10 cellular contexts compared by ENCODE assay signal in the genomic region with DNA sequence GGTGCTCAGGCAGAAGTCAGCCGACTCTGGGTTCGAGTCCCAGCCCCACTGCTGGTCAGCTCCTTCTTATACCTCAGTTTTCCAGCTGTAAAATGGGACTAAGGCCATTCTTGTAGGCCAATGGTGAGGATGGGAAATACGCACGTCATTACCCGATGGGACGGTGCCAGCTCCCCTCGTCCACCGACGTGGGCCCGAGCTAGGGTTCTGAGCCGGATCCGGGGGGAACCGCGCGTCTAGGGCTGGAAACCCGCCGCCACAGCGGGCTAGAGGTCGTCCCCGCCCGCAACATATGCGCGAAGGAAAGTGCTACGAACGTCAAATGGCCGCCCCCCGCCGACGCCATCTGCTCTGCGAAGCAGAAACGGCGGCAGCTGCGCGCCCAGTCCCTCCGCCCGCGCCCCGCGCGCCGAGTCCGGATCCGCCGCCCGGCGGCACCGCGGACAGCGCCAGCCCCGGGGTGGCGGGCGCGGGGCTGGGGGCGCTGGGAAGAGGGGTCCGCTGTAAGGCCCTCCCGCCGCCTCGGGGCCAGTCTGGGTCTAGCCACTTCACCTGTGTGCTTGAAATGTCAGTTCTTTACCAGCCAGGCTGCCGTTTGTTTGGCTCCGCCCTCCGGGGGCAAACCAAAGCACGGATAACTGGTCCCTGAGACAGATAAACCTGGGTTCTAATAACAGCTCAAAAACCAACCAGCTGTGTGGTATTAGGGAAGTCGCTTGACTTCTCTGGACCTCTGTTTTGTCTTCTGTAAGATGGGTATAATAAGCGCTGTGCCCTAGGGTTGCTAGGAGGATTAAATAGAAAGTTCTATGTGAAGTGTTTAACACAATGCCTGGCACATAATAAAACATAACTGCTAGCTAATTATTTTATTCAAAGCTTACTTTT.
DNase-seq lines count a peak whose midpoint lies in the region; ATAC-seq and TF ChIP-seq lines count a peak whose summit lies in the region.
"Had no signal": no experiment of that assay in that cellular context is flagged by ENCODE, and none has a peak within 500 bp of the region (broad histone marks: within the 10 kb centered on the region; RNA-seq: fewer than 3 reads in every experiment).

No MANE protein-coding gene starts in this region.

- no TSS peak for BruUV-seq in MCF 10A (replicated peaks; lab: Mats Ljungman, UMichigan)

- H3K4me1 ChIP-seq in upper lobe of right lung: no peaks in the 10 kb centered on the region

- TF ChIP-seq CTCF in natural killer cell (IDR thresholded peaks at IDR 0.05): no peak
- no peak for TF ChIP-seq CTCF in MCF 10A (IDR thresholded peaks at IDR 0.05; ENCODE audit: unreplicated experiment)
- TF ChIP-seq CTCF in upper lobe of right lung (IDR thresholded peaks at IDR 0.05): no peak

- DNase-seq in natural killer cell: no peak
- DNase-seq in natural killer cell treated with Interleukin-12 subunit alpha and Interleukin-12 subunit beta and Interleukin-15 and Interleukin-18, amount 100 ng/mL, for 72 hours (ENCODE audit: low spot score): no peak
- DNase-seq in MCF 10A (ENCODE audit: unreplicated experiment): no peak
- peak; percentile 58 for DNase-seq in islet precursor cell
- no peak for DNase-seq in upper lobe of right lung
- no peak for DNase-seq in AG08395 (ENCODE audit: low spot score)
- no peak for DNase-seq in ureter (ENCODE audit: low spot score)
- DNase-seq: GF-D8 had no signal

- no peaks in the 10 kb centered on the region for H3K9me3 ChIP-seq in upper lobe of right lung

- H3K36me3 ChIP-seq in upper lobe of right lung: no peaks in the 10 kb centered on the region

- POLR2A ChIA-PET in MCF 10A (lab: Yijun Ruan, JAX): no interaction called here

- H3K4me1 Mint-ChIP-seq in natural killer cell: no peaks in the 10 kb centered on the region
- peaks cover 0 to 5% of the 10 kb centered on the region in 2 donors for H3K4me1 Mint-ChIP-seq in natural killer cell treated with Interleukin-12 subunit alpha and Interleukin-12 subunit beta and Interleukin-15 and Interleukin-18, amount 100 ng/mL, for 72 hours (ENCODE audit: low read depth in 2 of 2)
- H3K4me1 Mint-ChIP-seq in MCF 10A (ENCODE audit: insufficient read depth, unreplicated experiment): no peaks in the 10 kb centered on the region

- intact Hi-C loops in natural killer cell (cut with micrococcal nuclease) (no loop called here), MCF 10A (cut with micrococcal nuclease) (no loop called here), upper lobe of right lung (cut with DNase I) (no loop called here)

- H3K36me3 Mint-ChIP-seq in natural killer cell (no peaks in the 10 kb centered on the region), MCF 10A (ENCODE audit: insufficient read depth, unreplicated experiment) (no peaks in the 10 kb centered on the region)
- H3K36me3 Mint-ChIP-seq in natural killer cell treated with Interleukin-12 subunit alpha and Interleukin-12 subunit beta and Interleukin-15 and Interleukin-18, amount 100 ng/mL, for 72 hours: peaks cover 4% of the 10 kb centered on the region

- H3K27me3 ChIP-seq in upper lobe of right lung: peaks cover 42% of the 10 kb centered on the region

- no peak overlapping the region for H3K27ac Mint-ChIP-seq in natural killer cell
- H3K27ac Mint-ChIP-seq in natural killer cell treated with Interleukin-12 subunit alpha and Interleukin-12 subunit beta and Interleukin-15 and Interleukin-18, amount 100 ng/mL, for 72 hours: no peak overlapping the region
- H3K27ac Mint-ChIP-seq in MCF 10A (ENCODE audit: low read depth, unreplicated experiment): peak overlapping the region; percentile 10

- ATAC-seq in natural killer cell (peak in 1 of 3 donors; percentile 41), upper lobe of right lung (peak; percentile 24), HG03159 (IDR thresholded peaks at IDR 0.05; ENCODE audit: unreplicated experiment) (no peak)
- ATAC-seq in natural killer cell treated with Interleukin-12 subunit alpha and Interleukin-12 subunit beta and Interleukin-15 and Interleukin-18, amount 100 ng/mL, for 72 hours: no peak
- ATAC-seq: K562 had no signal

- no peak overlapping the region for H3K27ac ChIP-seq in upper lobe of right lung

- CTCF ChIA-PET in MCF 10A (lab: Yijun Ruan, JAX): interaction anchor here (0.5 to 1.7 kb wide), 4 partner anchors 17 to 311 kb away, joined by 4 to 5 read pairs (median 4); no protein-coding TSS in a partner anchor

- H3K9me3 Mint-ChIP-seq in natural killer cell (no peaks in the 10 kb centered on the region), MCF 10A (ENCODE audit: unreplicated experiment) (no peaks in the 10 kb centered on the region)
- no peaks in the 10 kb centered on the region for H3K9me3 Mint-ChIP-seq in natural killer cell treated with Interleukin-12 subunit alpha and Interleukin-12 subunit beta and Interleukin-15 and Interleukin-18, amount 100 ng/mL, for 72 hours

- H3K4me3 Mint-ChIP-seq in natural killer cell (peak overlapping the region; percentile 54), MCF 10A (ENCODE audit: unreplicated experiment) (no peak overlapping the region)
- no peak overlapping the region for H3K4me3 Mint-ChIP-seq in natural killer cell treated with Interleukin-12 subunit alpha and Interleukin-12 subunit beta and Interleukin-15 and Interleukin-18, amount 100 ng/mL, for 72 hours

- H3K27me3 Mint-ChIP-seq in natural killer cell (ENCODE audit: low read depth in 2 of 2): peaks cover 45 to 54% of the 10 kb centered on the region in 2 donors
- H3K27me3 Mint-ChIP-seq in natural killer cell treated with Interleukin-12 subunit alpha and Interleukin-12 subunit beta and Interleukin-15 and Interleukin-18, amount 100 ng/mL, for 72 hours: peaks cover 29 to 47% of the 10 kb centered on the region in 2 donors
- H3K27me3 Mint-ChIP-seq in MCF 10A (ENCODE audit: insufficient read depth, unreplicated experiment): no peaks in the 10 kb centered on the region

- no peak overlapping the region for H3K4me3 ChIP-seq in upper lobe of right lung
- H3K4me3 ChIP-seq: K562 had no signal
